Comparison of ENCODE assay signal across 24 cellular contexts in the genomic region with DNA sequence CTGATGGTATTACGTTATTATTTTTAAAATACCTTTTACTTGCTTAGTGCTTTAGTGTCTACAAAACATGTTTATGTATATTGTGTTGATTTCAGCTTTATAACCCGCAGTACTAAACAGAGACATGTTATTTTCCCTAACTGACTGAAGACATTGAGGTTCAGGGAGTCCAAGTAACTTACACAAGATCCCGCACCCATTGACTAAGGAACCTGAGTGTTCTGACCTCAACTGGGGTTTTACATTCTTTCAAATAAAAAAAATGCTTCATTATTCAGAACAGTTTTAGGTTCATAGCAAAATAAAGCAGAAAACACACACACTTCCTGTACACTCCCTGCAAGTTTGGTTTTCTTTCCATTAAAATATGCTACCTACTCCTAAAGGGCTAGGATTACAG.
DNase-seq lines count a peak whose midpoint lies in the region; ATAC-seq and TF ChIP-seq lines count a peak whose summit lies in the region.
"Had no signal": no experiment of that assay in that cellular context is flagged by ENCODE, and none has a peak within 500 bp of the region (broad histone marks: within the 10 kb centered on the region; RNA-seq: fewer than 3 reads in every experiment).

No MANE protein-coding gene starts in this region.

- DNase-seq in BJ (ENCODE audit: low read depth) (peak; percentile 31), M059J (ENCODE audit: low read depth) (peak; percentile 39), chondrocyte (ENCODE audit: low spot score) (no peak), osteoblast (ENCODE audit: insufficient read length, low spot score, missing footprints) (no peak), RPMI8226 (no peak)
- DNase-seq in activated T-cell treated with anti-CD3 and anti-CD28 coated beads, Interleukin-2, amount 50 U/mL, for 4 hours, result no peak
- DNase-seq in NK-92 treated with Interleukin-12 subunit alpha and Interleukin-12 subunit beta, amount 100 ng/mL, for 24 hours (lab: John Stamatoyannopoulos, UW), result no peak
- no peak for DNase-seq in activated CD4-positive, alpha-beta T cell treated with anti-CD3 and anti-CD28 coated beads, Interleukin-2, amount 50 U/mL, for 4 hours
- DNase-seq: activated CD4-positive, alpha-beta T cell treated with anti-CD3 and anti-CD28 coated beads, Interleukin-2, amount 10 ng/mL, durations not matched to agents 7 days and 5 days; activated naive CD4-positive, alpha-beta T cell; activated T-cell treated with anti-CD3 and anti-CD28 coated beads, Interleukin-2, amount 50 U/mL, for 72 hours; cortex of kidney; left ventricle myocardium inferior; NCI-H1048; NCI-H187 treated with DMSO at 0.1 percent for 48 hours; NCI-H524 treated with DMSO at 0.1 percent for 48 hours; SHP77; stimulated activated CD4-positive, alpha-beta T cell treated with anti-CD3 and anti-CD28 coated beads, Interleukin-1b, Interleukin-23, amount 100 ng/mL, for 48 hours had no signal

- H3K4me1 ChIP-seq in osteoblast (ENCODE audit: insufficient read depth, low read length), result peaks cover 24% of the 10 kb centered on the region

- H3K27ac Mint-ChIP-seq in chondrocyte (ENCODE audit: unreplicated experiment), result peak overlapping the region; percentile 97
- H3K27ac Mint-ChIP-seq: activated CD4-positive, alpha-beta T cell treated with anti-CD3 and anti-CD28 coated beads, Interleukin-2, amount 10 ng/mL, durations not matched to agents 7 days and 5 days; activated T-cell treated with anti-CD3 and anti-CD28 coated beads, Interleukin-2, amount 50 U/mL, for 72 hours; endodermal cell; type B pancreatic cell; WTC11 had no signal

- no peak overlapping the region for H3K4me3 Mint-ChIP-seq in chondrocyte (ENCODE audit: unreplicated experiment)
- no peak overlapping the region for H3K4me3 Mint-ChIP-seq in activated T-cell treated with anti-CD3 and anti-CD28 coated beads, Interleukin-2, amount 50 U/mL, for 4 hours
- H3K4me3 Mint-ChIP-seq: activated CD4-positive, alpha-beta T cell treated with anti-CD3 and anti-CD28 coated beads, Interleukin-2, amount 10 ng/mL, durations not matched to agents 7 days and 5 days; activated T-cell treated with anti-CD3 and anti-CD28 coated beads, Interleukin-2, amount 50 U/mL, for 72 hours; endodermal cell; type B pancreatic cell; WTC11 had no signal

- H3K4me2 ChIP-seq in osteoblast (ENCODE audit: insufficient read depth, low read length), result no peak overlapping the region
- H3K4me2 ChIP-seq: BLaER1 had no signal

- no peak for TF ChIP-seq CTCF in BJ (IDR thresholded peaks at IDR 0.05; ENCODE audit: insufficient read depth, low read depth, low read length)
- TF ChIP-seq CTCF in chondrocyte (IDR thresholded peaks at IDR 0.05), result no peak
- no peak for TF ChIP-seq CTCF in osteoblast (IDR thresholded peaks at IDR 0.05; ENCODE audit: extremely low read depth, low read depth, low read length)

- no peaks in the 10 kb centered on the region for H3K27me3 Mint-ChIP-seq in chondrocyte (ENCODE audit: low read depth)
- peaks cover 2% of the 10 kb centered on the region for H3K27me3 Mint-ChIP-seq in activated T-cell treated with anti-CD3 and anti-CD28 coated beads, Interleukin-2, amount 50 U/mL, for 4 hours (ENCODE audit: low read depth)
- H3K27me3 Mint-ChIP-seq: activated CD4-positive, alpha-beta T cell treated with anti-CD3 and anti-CD28 coated beads, Interleukin-2, amount 10 ng/mL, durations not matched to agents 7 days and 5 days had no signal

- no peak overlapping the region for H3K4me3 ChIP-seq in BJ (ENCODE audit: low read depth, low read length)
- no peak overlapping the region for H3K4me3 ChIP-seq in osteoblast (ENCODE audit: insufficient read depth, low read length)
- H3K4me3 ChIP-seq: BLaER1, left ventricle myocardium inferior, skin epidermis had no signal

- no peaks in the 10 kb centered on the region for H3K9me3 ChIP-seq in osteoblast (ENCODE audit: low read depth, low read length)
- H3K9me3 ChIP-seq: BLaER1, left ventricle myocardium inferior, neutrophil had no signal

- H3K27ac ChIP-seq in osteoblast (ENCODE audit: low read depth, low read length), result peak overlapping the region; percentile 55
- H3K27ac ChIP-seq: BLaER1, left ventricle myocardium inferior, neutrophil had no signal

- H3K36me3 Mint-ChIP-seq in chondrocyte (ENCODE audit: low read depth), result no peaks in the 10 kb centered on the region
- H3K36me3 Mint-ChIP-seq in activated T-cell treated with anti-CD3 and anti-CD28 coated beads, Interleukin-2, amount 50 U/mL, for 4 hours (ENCODE audit: insufficient read depth), result no peaks in the 10 kb centered on the region
- H3K36me3 Mint-ChIP-seq: type B pancreatic cell, WTC11 had no signal

- H3K4me1 Mint-ChIP-seq in chondrocyte (ENCODE audit: low read depth), result peaks cover 60% of the 10 kb centered on the region
- H3K4me1 Mint-ChIP-seq in activated T-cell treated with anti-CD3 and anti-CD28 coated beads, Interleukin-2, amount 50 U/mL, for 4 hours (ENCODE audit: low read depth), result no peaks in the 10 kb centered on the region
- H3K4me1 Mint-ChIP-seq: activated CD4-positive, alpha-beta T cell treated with anti-CD3 and anti-CD28 coated beads, Interleukin-2, amount 10 ng/mL, durations not matched to agents 7 days and 5 days had no signal

- H3K27me3 ChIP-seq in BJ (ENCODE audit: control insufficient read depth, insufficient read depth, low read length) (no peaks in the 10 kb centered on the region), osteoblast (ENCODE audit: insufficient read depth, low read length) (peaks cover 9% of the 10 kb centered on the region)
- H3K27me3 ChIP-seq: BLaER1, neutrophil had no signal

- no peaks in the 10 kb centered on the region for H3K79me2 ChIP-seq in osteoblast (ENCODE audit: insufficient read depth, low read length)

- no peak for ATAC-seq in activated T-cell treated with anti-CD3 and anti-CD28 coated beads, Interleukin-2, amount 50 U/mL, for 4 hours
- ATAC-seq: activated T-cell treated with anti-CD3 and anti-CD28 coated beads, Interleukin-2, amount 50 U/mL, for 72 hours; WTC11 had no signal

- H4K20me1 ChIP-seq in osteoblast (ENCODE audit: insufficient read depth, low read length), result no peaks in the 10 kb centered on the region
- H4K20me1 ChIP-seq: BLaER1 had no signal

- POLR2A ChIA-PET in BJ (lab: Charles Lee), result no interaction called here

- no peaks in the 10 kb centered on the region for H3K9me3 Mint-ChIP-seq in chondrocyte (ENCODE audit: low read depth)
- H3K9me3 Mint-ChIP-seq in activated T-cell treated with anti-CD3 and anti-CD28 coated beads, Interleukin-2, amount 50 U/mL, for 4 hours, result no peaks in the 10 kb centered on the region
- H3K9me3 Mint-ChIP-seq: activated CD4-positive, alpha-beta T cell treated with anti-CD3 and anti-CD28 coated beads, Interleukin-2, amount 10 ng/mL, durations not matched to agents 7 days and 5 days; activated T-cell treated with anti-CD3 and anti-CD28 coated beads, Interleukin-2, amount 50 U/mL, for 72 hours; endodermal cell; WTC11 had no signal

- H3K36me3 ChIP-seq in BJ (ENCODE audit: control insufficient read depth, insufficient read depth, low read length) (no peaks in the 10 kb centered on the region), osteoblast (ENCODE audit: insufficient read depth, low read length) (no peaks in the 10 kb centered on the region)
- H3K36me3 ChIP-seq: BLaER1, left ventricle myocardium inferior, neutrophil had no signal

- H2AFZ ChIP-seq in osteoblast (ENCODE audit: low read length), result no peak overlapping the region

- CTCF ChIA-PET in BJ (lab: Yijun Ruan, JAX), result no interaction called here

Comparison
In these comparisons a context has a peak if more than half of its experiments do, and no peak if none do; other contexts are left out.
1. DNase-seq: peak in BJ (single experiment) and M059J (single experiment); none in chondrocyte (single experiment), osteoblast (single experiment), activated T-cell treated with anti-CD3 and anti-CD28 coated beads, Interleukin-2, amount 50 U/mL, for 4 hours (single experiment), NK-92 treated with Interleukin-12 subunit alpha and Interleukin-12 subunit beta, amount 100 ng/mL, for 24 hours (single experiment), RPMI8226 (single experiment) and activated CD4-positive, alpha-beta T cell treated with anti-CD3 and anti-CD28 coated beads, Interleukin-2, amount 50 U/mL, for 4 hours (0 of 2).